ENCODE assay signal across 27 cellular contexts in the genomic region with DNA sequence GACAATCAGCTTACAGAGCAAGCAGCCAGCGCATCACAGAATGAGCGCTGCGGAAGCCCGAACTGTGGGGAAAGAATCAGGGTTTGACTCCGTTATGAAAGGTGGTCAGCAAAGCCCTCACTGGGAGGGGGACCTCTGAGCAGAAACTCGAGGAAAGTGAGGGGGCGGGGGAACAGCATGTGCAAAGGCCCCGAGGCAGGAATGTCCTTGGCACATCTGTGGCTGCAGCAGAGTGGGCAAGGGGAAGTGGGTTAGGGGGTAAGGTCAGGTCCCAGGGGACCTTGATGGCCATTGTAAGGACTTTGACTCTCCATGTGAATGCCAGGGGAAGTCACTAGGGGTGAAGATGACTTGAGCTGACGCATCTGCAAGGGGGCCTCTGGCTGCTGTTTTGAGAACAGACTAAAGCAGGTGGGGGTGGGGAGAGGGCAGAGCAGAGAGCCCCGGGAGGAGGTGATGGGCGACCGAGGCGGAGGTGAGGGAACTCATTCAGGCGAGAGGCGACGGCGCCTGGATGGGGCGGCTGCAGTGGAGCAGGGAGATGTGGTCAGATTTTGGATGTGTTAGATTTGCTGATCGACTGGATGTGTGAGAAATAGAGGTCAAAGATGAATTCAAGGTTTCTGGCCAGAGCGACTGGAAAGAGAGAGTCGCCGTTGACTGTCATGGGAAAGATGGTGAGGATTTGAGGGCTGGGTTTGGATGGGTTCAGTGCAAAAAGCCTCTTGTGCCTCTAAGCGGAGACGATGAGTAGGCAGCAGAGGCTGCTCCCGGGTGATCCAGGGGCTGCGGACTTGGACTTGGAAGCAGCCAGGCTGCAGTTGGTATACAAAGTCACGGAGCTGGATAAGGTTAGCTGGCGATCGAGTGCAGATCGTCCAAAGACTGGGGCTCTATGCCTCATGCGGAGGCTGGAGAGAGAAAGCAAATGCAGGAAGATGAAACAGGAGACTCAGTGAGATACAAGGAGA.
"Had no signal": no experiment of that assay in that cellular context is flagged by ENCODE, and none has a peak within 500 bp of the region (broad histone marks: within the 10 kb centered on the region; RNA-seq: fewer than 3 reads in every experiment).

No MANE protein-coding gene starts in this region.

- H3K9me3 Mint-ChIP-seq: activated CD4-positive, alpha-beta memory T cell treated with anti-CD3 and anti-CD28 coated beads for 36 hours; activated CD4-positive, alpha-beta T cell treated with anti-CD3 and anti-CD28 coated beads, Interleukin-2, amount 10 ng/mL, durations not matched to agents 24 days and 14 days; activated naive CD4-positive, alpha-beta T cell treated with anti-CD3 and anti-CD28 coated beads, Interleukin-2, amount 50 U/mL, for 24 hours; activated naive CD8-positive, alpha-beta T cell treated with anti-CD3 and anti-CD28 coated beads, Interleukin-2, amount 50 U/mL, for 24 hours; activated T-cell treated with anti-CD3 and anti-CD28 coated beads, Interleukin-2, amount 50 U/mL, for 4 hours; activated T-helper 2 cell treated with anti-CD3 and anti-CD28 coated beads, Interferon-gamma antibody, Interleukin-2, Interleukin-4, amounts not matched to agents 10 μg/mL and 5 μg/mL and 100 μg/mL, durations not matched to agents 14 hours and 24 hours and 36 hours; central memory CD8-positive, alpha-beta T cell; natural killer cell had no signal

- H3K9ac ChIP-seq: parathyroid adenoma had no signal

- H3K27me3 ChIP-seq: right atrium auricular region had no signal

- H3K4me3 Mint-ChIP-seq: activated CD4-positive, alpha-beta memory T cell treated with anti-CD3 and anti-CD28 coated beads for 36 hours; activated CD4-positive, alpha-beta T cell treated with anti-CD3 and anti-CD28 coated beads, Interleukin-2, amount 10 ng/mL, durations not matched to agents 24 days and 14 days; activated naive CD4-positive, alpha-beta T cell treated with anti-CD3 and anti-CD28 coated beads, Interleukin-2, amount 50 U/mL, for 24 hours; activated naive CD8-positive, alpha-beta T cell treated with anti-CD3 and anti-CD28 coated beads, Interleukin-2, amount 50 U/mL, for 24 hours; activated T-cell treated with anti-CD3 and anti-CD28 coated beads, Interleukin-2, amount 50 U/mL, for 4 hours; central memory CD8-positive, alpha-beta T cell; natural killer cell had no signal

- H2AFZ ChIP-seq: parathyroid adenoma had no signal

- H3K4me3 ChIP-seq: breast epithelium, esophagus muscularis mucosa, left lung, lower lobe of right lung, right atrium auricular region, smooth muscle cell, tibial nerve had no signal

- H3K4me1 ChIP-seq: breast epithelium, left lung, parathyroid adenoma, right atrium auricular region had no signal

- DNase-seq: activated CD4-positive, alpha-beta memory T cell treated with anti-CD3 and anti-CD28 coated beads for 36 hours; activated CD4-positive, alpha-beta T cell treated with anti-CD3 and anti-CD28 coated beads, Interleukin-2, amount 10 ng/mL, durations not matched to agents 24 days and 14 days; activated CD4-positive, CD25-positive, alpha-beta regulatory T cell treated with anti-CD3 and anti-CD28 coated beads, Interleukin-2, amount 50 U/mL, for 72 hours; activated CD8-positive, alpha-beta memory T cell treated with anti-CD3 and anti-CD28 coated beads, Interleukin-2, amount 50 U/mL, for 48 hours; activated naive CD8-positive, alpha-beta T cell treated with anti-CD3 and anti-CD28 coated beads, Interleukin-2, amount 50 U/mL, for 24 hours; activated T-cell treated with anti-CD3 and anti-CD28 coated beads, Interleukin-2, amount 50 U/mL, for 4 hours; amygdala; dermis blood vessel endothelial cell; effector CD4-positive, alpha-beta T cell; foreskin melanocyte; left lung; lower lobe of right lung; mesenchymal stem cell; natural killer cell; occipital lobe; stimulated activated CD4-positive, alpha-beta T cell treated with anti-CD3 and anti-CD28 coated beads, Interleukin-2, amount 100 ng/mL, for 48 hours; stimulated activated naive CD4-positive, alpha-beta T cell treated with Interleukin-2 at 50 U/mL for 16 hours; WERI-Rb-1 had no signal

- H3K4me2 ChIP-seq: smooth muscle cell had no signal

- H3K36me3 Mint-ChIP-seq: activated CD4-positive, alpha-beta memory T cell treated with anti-CD3 and anti-CD28 coated beads for 36 hours; activated naive CD4-positive, alpha-beta T cell treated with anti-CD3 and anti-CD28 coated beads, Interleukin-2, amount 50 U/mL, for 24 hours; natural killer cell had no signal

- H3K27ac Mint-ChIP-seq: activated CD4-positive, alpha-beta memory T cell treated with anti-CD3 and anti-CD28 coated beads for 36 hours; activated CD4-positive, alpha-beta T cell treated with anti-CD3 and anti-CD28 coated beads, Interleukin-2, amount 10 ng/mL, durations not matched to agents 24 days and 14 days; activated naive CD4-positive, alpha-beta T cell treated with anti-CD3 and anti-CD28 coated beads, Interleukin-2, amount 50 U/mL, for 24 hours; activated naive CD8-positive, alpha-beta T cell treated with anti-CD3 and anti-CD28 coated beads, Interleukin-2, amount 50 U/mL, for 24 hours; activated T-helper 2 cell treated with anti-CD3 and anti-CD28 coated beads, Interferon-gamma antibody, Interleukin-2, Interleukin-4, amounts not matched to agents 10 μg/mL and 5 μg/mL and 100 μg/mL, durations not matched to agents 14 hours and 24 hours and 36 hours; natural killer cell had no signal

- H3K36me3 ChIP-seq: breast epithelium, esophagus muscularis mucosa, left lung, lower lobe of right lung, right atrium auricular region, tibial nerve, WERI-Rb-1 had no signal

- H3K79me2 ChIP-seq: parathyroid adenoma had no signal

- H3K4me1 Mint-ChIP-seq: activated CD4-positive, alpha-beta T cell treated with anti-CD3 and anti-CD28 coated beads, Interleukin-2, amount 10 ng/mL, durations not matched to agents 24 days and 14 days; activated naive CD8-positive, alpha-beta T cell treated with anti-CD3 and anti-CD28 coated beads, Interleukin-2, amount 50 U/mL, for 24 hours; central memory CD8-positive, alpha-beta T cell had no signal

- H3K9me3 ChIP-seq: breast epithelium, esophagus muscularis mucosa, left lung, lower lobe of right lung, right atrium auricular region, tibial nerve had no signal

- ATAC-seq: activated naive CD8-positive, alpha-beta T cell treated with anti-CD3 and anti-CD28 coated beads, Interleukin-2, amount 50 U/mL, for 24 hours; activated T-cell treated with anti-CD3 and anti-CD28 coated beads, Interleukin-2, amount 50 U/mL, for 4 hours; left lung; lower lobe of right lung; natural killer cell had no signal

- H3K27ac ChIP-seq: breast epithelium, esophagus muscularis mucosa, left lung, lower lobe of right lung, parathyroid adenoma, right atrium auricular region, tibial nerve, WERI-Rb-1 had no signal
